8 cellular contexts compared by ENCODE assay signal in genomic region chr1:64745986-64746940, GRCh38. TPM values are rescaled to one million over a fixed set of nuclear protein-coding genes. Genes with fewer than 3 reads are reported as not detected.
DNase-seq lines count a peak whose midpoint lies in the region; ATAC-seq and TF ChIP-seq lines count a peak whose summit lies in the region.

No MANE protein-coding gene starts in this region.

- DNase-seq in DMS53 treated with DMSO at 0.1 percent for 48 hours (lab: John Stamatoyannopoulos, UW; ENCODE audit: unreplicated experiment) = peak; percentile 46
- peak; percentile 40 for DNase-seq in NAMALWA (ENCODE audit: low spot score)
- DNase-seq in left lung = no peak
- DNase-seq in testis = no peak
- DNase-seq in OCI-LY7 (ENCODE audit: low spot score) = no peak
- DNase-seq in activated CD4-positive, alpha-beta T cell treated with anti-CD3 and anti-CD28 coated beads for 48 hours = no peak

- H3K27ac ChIP-seq in left lung (peak overlapping the region; percentile 81 to 86), testis (peak overlapping the region in 1 of 2 donors; percentile 81), OCI-LY7 (ENCODE audit: low read depth, low read length, poor library complexity, severe bottlenecking) (no peak overlapping the region)

- no peaks in the 10 kb centered on the region for H3K9me2 ChIP-seq in OCI-LY7 (ENCODE audit: insufficient read depth, low read length)

- H3K4me1 ChIP-seq in left lung (peaks cover 0 to 25% of the 10 kb centered on the region in 2 donors), testis (no peaks in the 10 kb centered on the region), OCI-LY7 (ENCODE audit: insufficient read depth, low read length, poor library complexity, severe bottlenecking) (no peaks in the 10 kb centered on the region)

- no peak for TF ChIP-seq POLR2A in testis (IDR thresholded peaks at IDR 0.05)

- peak overlapping the region; percentile 86 to 96 (median 91) for H3K4me3 Mint-ChIP-seq in brain

- H3K4me2 ChIP-seq in OCI-LY7 (ENCODE audit: low read length) = no peak overlapping the region

- no peaks in the 10 kb centered on the region for H4K20me1 ChIP-seq in OCI-LY7 (ENCODE audit: insufficient read depth, low read length)

- no peak overlapping the region for H2AFZ ChIP-seq in OCI-LY7 (ENCODE audit: low read length)

- peak overlapping the region; percentile 92 to 97 (median 97) for H3K27ac Mint-ChIP-seq in brain

- 31 to 41% methylated on average over 8 of the region's 8 CpGs for WGBS in testis, 2 donors

- TF ChIP-seq CTCF in brain (conservative IDR thresholded peaks at IDR 0.05) (no peak), left lung (IDR thresholded peaks at IDR 0.05) (no peak), testis (IDR thresholded peaks at IDR 0.05) (no peak), OCI-LY7 (conservative IDR thresholded peaks at IDR 0.05; ENCODE audit: low read length) (no peak)

- no peaks in the 10 kb centered on the region for H3K36me3 Mint-ChIP-seq in brain

- H3K27me3 ChIP-seq in left lung (no peaks in the 10 kb centered on the region), testis (no peaks in the 10 kb centered on the region)

- intact Hi-C loops in left lung (cut with DNase I) = no loop called here
- intact Hi-C loops in testis (cut with DNase I; ENCODE audit: low total_unique reads) = no loop called here
- intact Hi-C loops in OCI-LY7 (cut with micrococcal nuclease; ENCODE audit: unreplicated experiment) = no loop called here

- CTCF ChIA-PET in OCI-LY7 (lab: Charles Lee; ENCODE audit: unreplicated experiment) = no interaction called here

- H3K79me2 ChIP-seq in OCI-LY7 (ENCODE audit: insufficient read depth, low read depth, low read length) = no peaks in the 10 kb centered on the region

- H3K4me1 Mint-ChIP-seq in brain = peaks cover 54% of the 10 kb centered on the region

- H3K36me3 ChIP-seq in left lung = no peaks in the 10 kb centered on the region
- no peaks in the 10 kb centered on the region for H3K36me3 ChIP-seq in testis (ENCODE audit: low read depth, missing control alignments)
- no peaks in the 10 kb centered on the region for H3K36me3 ChIP-seq in OCI-LY7 (ENCODE audit: insufficient read depth, low read length)

- POLR2A ChIA-PET in OCI-LY7 (lab: Charles Lee) = interaction anchor here (0.7 kb wide), 2 partner anchors 20 to 1554 kb away, joined by 3 read pairs; no protein-coding TSS in a partner anchor

- BruUV-seq in OCI-LY7 (replicated peaks; lab: Mats Ljungman, UMichigan) = no TSS peak

- ATAC-seq in left lung = peak; percentile 69
- ATAC-seq in GM21786 (IDR thresholded peaks at IDR 0.05; ENCODE audit: unreplicated experiment) = no peak

- no peaks in the 10 kb centered on the region for H3K9me3 Mint-ChIP-seq in brain

- H3K27me3 Mint-ChIP-seq in brain = peaks cover 4% of the 10 kb centered on the region

- H3K4me3 ChIP-seq in left lung (peak overlapping the region; percentile 68 to 71), testis (peak overlapping the region; percentile 64 to 78), OCI-LY7 (ENCODE audit: low read depth, low read length, poor library complexity, severe bottlenecking) (no peak overlapping the region)

- H3K9me3 ChIP-seq in left lung (no peaks in the 10 kb centered on the region), testis (no peaks in the 10 kb centered on the region), OCI-LY7 (ENCODE audit: low read length) (no peaks in the 10 kb centered on the region)

RNA-seq across cellular contexts. Expression of gene RAVER2, which starts 1.4 kb away (rescaled TPM):
- polyA plus RNA-seq in brain (ENCODE audit: insufficient read depth, low read depth, low replicate concordance) (10.3 TPM), testis (ENCODE audit: insufficient read depth, low read depth, low replicate concordance) (3.6 TPM)
- total RNA-seq in left lung (10 to 100 TPM; 13.3 to 13.7 TPM), testis (1 to 10 TPM; 6.7 to 7.1 TPM), OCI-LY7 (2022) (0.08 and 0.11 TPM in 2 replicates)
- not detected in 2 replicates for total RNA-seq in OCI-LY7 (2014; rRNA removed; shearing (Covaris generic))

Comparison
In these comparisons a context has a peak if more than half of its experiments do, and no peak if none do; other contexts are left out.
1. DNase-seq: peak in DMS53 treated with DMSO at 0.1 percent for 48 hours (single experiment) and NAMALWA (single experiment); none in left lung (0 of 2), testis (single experiment), OCI-LY7 (single experiment) and activated CD4-positive, alpha-beta T cell treated with anti-CD3 and anti-CD28 coated beads for 48 hours (single experiment).
2. RNA of gene RAVER2, which starts 1.4 kb away (total RNA-seq): 13.3 to 13.7 TPM in left lung and 6.7 to 7.1 TPM in testis; 0.08 to 0.11 TPM in OCI-LY7; every median in the first group is over 4 times any median in the second.